Comparison of ENCODE assay signal across 8 cellular contexts in genomic region chrX:106726485-106727437, GRCh38. TPM values are rescaled to one million over a fixed set of nuclear protein-coding genes. Genes with fewer than 3 reads are reported as not detected.
DNase-seq lines count a peak whose midpoint lies in the region; ATAC-seq, FAIRE-seq and TF ChIP-seq lines count a peak whose summit lies in the region.

RNF128 (plus strand) TSS chrX:106726701; CDS start chrX:106726914, 213 bp downstream.

- H3K9me3 ChIP-seq in astrocyte (ENCODE audit: insufficient read depth, low read depth, low read length) (no peaks in the 10 kb centered on the region), gastrocnemius medialis (no peaks in the 10 kb centered on the region)

- peak within 1 kb of the TSS; percentile 80 for H3K4me3 ChIP-seq in astrocyte (ENCODE audit: insufficient read depth, low read depth, low read length)
- H3K4me3 ChIP-seq in iPS-11a (ENCODE audit: low read depth, low read length): peak within 1 kb of the TSS; percentile 53
- H3K4me3 ChIP-seq in gastrocnemius medialis: peak within 1 kb of the TSS; percentile 57 to 70 (median 64)

- TF ChIP-seq POLR2A in gastrocnemius medialis (IDR thresholded peaks at IDR 0.05): peak; percentile 25 to 44

- no peaks in the 10 kb centered on the region for H3K36me3 Mint-ChIP-seq in astrocyte (ENCODE audit: low read depth, unreplicated experiment)

- peaks cover 1% of the 10 kb centered on the region for H3K9me3 Mint-ChIP-seq in astrocyte (ENCODE audit: unreplicated experiment)

- H3K27ac Mint-ChIP-seq in astrocyte (ENCODE audit: unreplicated experiment): peak within 1 kb of the TSS; percentile 66

- DNase-seq in NCI-H345 (lab: John Stamatoyannopoulos, UW) (peak; percentile 57), astrocyte (ENCODE audit: low read depth) (peak; percentile 20), gastrocnemius medialis (peak; percentile 9 to 57), pons (ENCODE audit: low spot score) (no peak)

- intact Hi-C loops in gastrocnemius medialis (cut with DNase I; ENCODE audit: low total_unique reads): loop anchor here (2.0 to 5.0 kb wide), 2 partner anchors 18 to 114 kb away; partner anchors contain the start of gene RADX

- no peaks in the 10 kb centered on the region for H4K20me1 ChIP-seq in astrocyte (ENCODE audit: insufficient read depth, low read length)

- peak within 1 kb of the TSS; percentile 58 for H3K27ac ChIP-seq in astrocyte (ENCODE audit: low read depth, low read length)
- H3K27ac ChIP-seq in gastrocnemius medialis: peak within 1 kb of the TSS; percentile 81 to 92 (median 88)

- H2AFZ ChIP-seq in astrocyte (ENCODE audit: low read depth, low read length): peak within 1 kb of the TSS; percentile 88

- in situ Hi-C loops in gastrocnemius medialis (cut with MboI; ENCODE audit: low sequenced_read_pairs in 4 of 4): no loop called here

- peaks cover 6% of the 10 kb centered on the region for H3K4me1 Mint-ChIP-seq in astrocyte (ENCODE audit: low read depth, unreplicated experiment)

- H3K4me3 Mint-ChIP-seq in astrocyte (ENCODE audit: unreplicated experiment): peak within 1 kb of the TSS; percentile 95

- TF ChIP-seq CTCF in astrocyte (IDR thresholded peaks at IDR 0.05; ENCODE audit: insufficient read depth, low read depth, low read length) (no peak), gastrocnemius medialis (IDR thresholded peaks at IDR 0.05 in 4 of 5, conservative IDR thresholded peaks at IDR 0.05 in 1 of 5) (no peak)

- H3K27me3 ChIP-seq in astrocyte (ENCODE audit: insufficient read depth, low read length) (no peaks in the 10 kb centered on the region), gastrocnemius medialis (peaks cover 0 to 11% (median 8%) of the 10 kb centered on the region in 3 donors)

- peak within 1 kb of the TSS; percentile 82 for H3K9ac ChIP-seq in astrocyte (ENCODE audit: low read length)

- H3K27me3 Mint-ChIP-seq in astrocyte (ENCODE audit: low read depth, unreplicated experiment): peaks cover 5% of the 10 kb centered on the region

- H3K4me2 ChIP-seq in astrocyte (ENCODE audit: low read length): peak within 1 kb of the TSS; percentile 96

- no peaks in the 10 kb centered on the region for H3K36me3 ChIP-seq in astrocyte (ENCODE audit: insufficient read depth, low read length)
- H3K36me3 ChIP-seq in gastrocnemius medialis: no peaks in the 10 kb centered on the region

- H3K4me1 ChIP-seq in astrocyte (ENCODE audit: insufficient read depth, low read length) (peaks cover 3% of the 10 kb centered on the region), gastrocnemius medialis (peaks cover 0 to 4% of the 10 kb centered on the region in 2 donors)

- H3K79me2 ChIP-seq in astrocyte (ENCODE audit: insufficient read depth, low read length): peaks cover 38% of the 10 kb centered on the region

- peak; percentile 58 for ATAC-seq in GM21390 (IDR thresholded peaks at IDR 0.05; ENCODE audit: unreplicated experiment)
- peak; percentile 79 to 87 for ATAC-seq in gastrocnemius medialis
- ATAC-seq in activated CD4-positive, CD25-positive, alpha-beta regulatory T cell treated with anti-CD3 and anti-CD28 coated beads, Interleukin-2, amount 50 U/mL, for 24 hours: no peak
- ATAC-seq in HG03159 (IDR thresholded peaks at IDR 0.05; ENCODE audit: unreplicated experiment): no peak

- no peak for FAIRE-seq in astrocyte (lab: Jason Lieb, UNC)

RNA-seq across cellular contexts. Expression of gene RNF128, which starts in this region (rescaled TPM):
- total RNA-seq in astrocyte: 14.9 and 17.5 TPM in 2 replicates
- total RNA-seq in gastrocnemius medialis: 10 to 100 TPM in 1 of 4 donors, 1 to 10 TPM in 3; 2.7 to 12.2 (median 5.5) TPM

Comparison
In these comparisons a context has a peak if more than half of its experiments do, and no peak if none do; other contexts are left out.
1. ATAC-seq: peak in GM21390 (single experiment) and gastrocnemius medialis (2 of 2); none in activated CD4-positive, CD25-positive, alpha-beta regulatory T cell treated with anti-CD3 and anti-CD28 coated beads, Interleukin-2, amount 50 U/mL, for 24 hours (0 of 2) and HG03159 (single experiment).
2. Peak in every context shown above with its lines, with median percentiles within 50 percentile points of each other: H3K4me3 ChIP-seq.